Comparison of ENCODE assay signal across 9 cellular contexts in genomic region chr5:76720988-76721569, GRCh38. TPM values are rescaled to one million over a fixed set of nuclear protein-coding genes. Genes with fewer than 3 reads are reported as not detected.
DNase-seq lines count a peak whose midpoint lies in the region; ATAC-seq, FAIRE-seq and TF ChIP-seq lines count a peak whose summit lies in the region.
"Had no signal": no experiment of that assay in that cellular context is flagged by ENCODE, and none has a peak within 500 bp of the region (broad histone marks: within the 10 kb centered on the region; RNA-seq: fewer than 3 reads in every experiment).

No MANE protein-coding gene starts in this region.

- intact Hi-C loops in left lung (cut with DNase I): no loop called here

- TF ChIP-seq CTCF in left lung (IDR thresholded peaks at IDR 0.05): no peak

- FAIRE-seq in urothelium cell line (lab: Jason Lieb, UNC): no peak

- H3K36me3 ChIP-seq in left lung: no peaks in the 10 kb centered on the region

- H3K27ac ChIP-seq in left lung: no peak overlapping the region

- ATAC-seq in GM18517 (IDR thresholded peaks at IDR 0.05; ENCODE audit: unreplicated experiment): peak; percentile 90
- peak; percentile 97 for ATAC-seq in GM21529 (IDR thresholded peaks at IDR 0.05; ENCODE audit: unreplicated experiment)
- peak; percentile 90 for ATAC-seq in HG03469 (IDR thresholded peaks at IDR 0.05; ENCODE audit: unreplicated experiment)
- peak; percentile 33 for ATAC-seq in left lung

- no peaks in the 10 kb centered on the region for H3K9me3 ChIP-seq in left lung

- H3K4me3 ChIP-seq in left lung: no peak overlapping the region

- no peak for DNase-seq in left lung
- no peak for DNase-seq in urothelium cell line (ENCODE audit: low spot score)
- DNase-seq in COLO668 (lab: John Stamatoyannopoulos, UW; ENCODE audit: unreplicated experiment): no peak
- no peak for DNase-seq in stimulated activated CD4-positive, alpha-beta T cell treated with anti-CD3 and anti-CD28 coated beads, Interleukin-2, amount 100 ng/mL, for 24 hours
- no peak for DNase-seq in SHP77 (lab: John Stamatoyannopoulos, UW)
- DNase-seq: T-helper 9 cell had no signal

- peaks cover 0 to 19% of the 10 kb centered on the region in 2 donors for H3K4me1 ChIP-seq in left lung

- H3K27me3 ChIP-seq in left lung: peaks cover 0 to 23% of the 10 kb centered on the region in 2 donors

RNA-seq across cellular contexts. Expression of gene F2R, which starts 5.2 kb away (rescaled TPM):
- total RNA-seq in left lung: 10 to 100 TPM; 21.2 to 29.4 TPM

Comparison
In these comparisons a context has a peak if more than half of its experiments do, and no peak if none do; other contexts are left out.
1. ATAC-seq: peak in every context shown above with its lines; median percentile 97 in GM21529; 90 in GM18517; 90 in HG03469; 33 in left lung.